Comparison of ENCODE assay signal across 20 cellular contexts in genomic region chr2:162688403-162688802, GRCh38.
DNase-seq lines count a peak whose midpoint lies in the region; ATAC-seq, FAIRE-seq and TF ChIP-seq lines count a peak whose summit lies in the region.
"Had no signal": no experiment of that assay in that cellular context is flagged by ENCODE, and none has a peak within 500 bp of the region (broad histone marks: within the 10 kb centered on the region; RNA-seq: fewer than 3 reads in every experiment).

No MANE protein-coding gene starts in this region.

- H3K9me2 ChIP-seq in PC-3 (replicated peaks; ENCODE audit: low read length) = no peaks in the 10 kb centered on the region

- ATAC-seq in left cardiac atrium (no peak), PC-3 (no peak), pancreas (peak in 3 of 4 donors; percentile 48 to 81 (median 57)), HG03439 (IDR thresholded peaks at IDR 0.05; ENCODE audit: unreplicated experiment) (no peak)
- ATAC-seq: A549, HCT116 had no signal

- TF ChIP-seq CTCF in cardiac muscle cell (IDR thresholded peaks at IDR 0.05; ENCODE audit: low read depth, low read length) = no peak
- TF ChIP-seq CTCF in PC-3 (conservative IDR thresholded peaks at IDR 0.05; ENCODE audit: low read depth, low read length) = no peak
- no peak for TF ChIP-seq CTCF in pancreas (IDR thresholded peaks at IDR 0.05)

- H3K4me2 ChIP-seq in PC-3 (ENCODE audit: low read length) = no peak overlapping the region
- H3K4me2 ChIP-seq: A549 had no signal

- H2AFZ ChIP-seq in PC-3 (ENCODE audit: low read length) = no peak overlapping the region

- intact Hi-C loops in left cardiac atrium (cut with DNase I) = no loop called here
- intact Hi-C loops in PC-3 (cut with micrococcal nuclease) = no loop called here
- intact Hi-C loops in pancreas (cut with DNase I) = no loop called here

- no peaks in the 10 kb centered on the region; the same call in 1 of the 2 replicates for H4K20me1 ChIP-seq in PC-3 (ENCODE audit: low read length)

- WGBS in pancreas, 2 donors = 25 to 35% methylated on average over 3 of the region's 3 CpGs

- H3K9ac ChIP-seq in PC-3 (ENCODE audit: low read length) = no peak overlapping the region

- H3K9me3 ChIP-seq in cardiac muscle cell (ENCODE audit: low read depth) (no peaks in the 10 kb centered on the region), PC-3 (ENCODE audit: low read length) (no peaks in the 10 kb centered on the region), pancreas (no peaks in the 10 kb centered on the region)
- H3K9me3 ChIP-seq: A549, Caco-2 had no signal

- POLR2A ChIA-PET in PC-3 (lab: Charles Lee; ENCODE audit: unreplicated experiment) = no interaction called here

- no peaks in the 10 kb centered on the region for H3K79me2 ChIP-seq in PC-3 (ENCODE audit: low read length)

- CTCF ChIA-PET in PC-3 (lab: Charles Lee) = no interaction called here

- BruUV-seq in PC-3 (replicated peaks; lab: Mats Ljungman, UMichigan) = no TSS peak

- no peaks in the 10 kb centered on the region for H3F3A ChIP-seq in PC-3 (ENCODE audit: low read length, unreplicated experiment)

- peaks cover 13% of the 10 kb centered on the region for H3K4me1 ChIP-seq in cardiac muscle cell (ENCODE audit: low read depth)
- H3K4me1 ChIP-seq in PC-3 (ENCODE audit: insufficient read depth, low read length) = no peaks in the 10 kb centered on the region
- H3K4me1 ChIP-seq in pancreas = no peaks in the 10 kb centered on the region
- H3K4me1 ChIP-seq: A549, Caco-2 had no signal

- peak overlapping the region; percentile 80 for H3K27ac ChIP-seq in cardiac muscle cell
- no peak overlapping the region for H3K27ac ChIP-seq in PC-3 (ENCODE audit: low read length)
- no peak overlapping the region for H3K27ac ChIP-seq in pancreas
- H3K27ac ChIP-seq: 22Rv1, A549, C4-2B had no signal

- H3K27me3 ChIP-seq in cardiac muscle cell (no peaks in the 10 kb centered on the region), PC-3 (ENCODE audit: low read length) (peaks cover 12% of the 10 kb centered on the region), pancreas (no peaks in the 10 kb centered on the region)

- H3K36me3 ChIP-seq in cardiac muscle cell (no peaks in the 10 kb centered on the region), PC-3 (ENCODE audit: low read depth, low read length) (no peaks in the 10 kb centered on the region), pancreas (no peaks in the 10 kb centered on the region)

- no peak for FAIRE-seq in pancreas (lab: Jason Lieb, UNC)
- FAIRE-seq: A549 had no signal

- no peak overlapping the region for H3K4me3 ChIP-seq in cardiac muscle cell
- H3K4me3 ChIP-seq in PC-3 (ENCODE audit: low read length) = no peak overlapping the region
- no peak overlapping the region for H3K4me3 ChIP-seq in pancreas
- H3K4me3 ChIP-seq: A549 had no signal

- no peak for DNase-seq in cardiac muscle cell (ENCODE audit: low read depth in 1 of 2, low spot score in 1 of 2)
- DNase-seq in left cardiac atrium = no peak
- peak; percentile 16 for DNase-seq in PC-3
- DNase-seq in cerebellum (ENCODE audit: low spot score) = peak; percentile 2
- DNase-seq in pancreas = no peak
- no peak for DNase-seq in dermis blood vessel endothelial cell
- DNase-seq in kidney tubule cell (ENCODE audit: low spot score) = no peak
- DNase-seq: AML-193; Caco-2; CD4-positive, alpha-beta T cell; DMS79 treated with DMSO at 0.1 percent for 48 hours; GF-D8; GOT3; H7; HFFc6 had no signal

Comparison
In these comparisons a context has a peak if more than half of its experiments do, and no peak if none do; other contexts are left out.
1. DNase-seq: peak in PC-3 (single experiment) and cerebellum (single experiment); none in cardiac muscle cell (0 of 2), left cardiac atrium (single experiment), pancreas (0 of 6), dermis blood vessel endothelial cell (single experiment) and kidney tubule cell (single experiment).
2. ATAC-seq: peak in pancreas (3 of 4); none in left cardiac atrium (0 of 2), PC-3 (single experiment) and HG03439 (single experiment).